ENCODE assay signal across 17 cellular contexts in the genomic region with DNA sequence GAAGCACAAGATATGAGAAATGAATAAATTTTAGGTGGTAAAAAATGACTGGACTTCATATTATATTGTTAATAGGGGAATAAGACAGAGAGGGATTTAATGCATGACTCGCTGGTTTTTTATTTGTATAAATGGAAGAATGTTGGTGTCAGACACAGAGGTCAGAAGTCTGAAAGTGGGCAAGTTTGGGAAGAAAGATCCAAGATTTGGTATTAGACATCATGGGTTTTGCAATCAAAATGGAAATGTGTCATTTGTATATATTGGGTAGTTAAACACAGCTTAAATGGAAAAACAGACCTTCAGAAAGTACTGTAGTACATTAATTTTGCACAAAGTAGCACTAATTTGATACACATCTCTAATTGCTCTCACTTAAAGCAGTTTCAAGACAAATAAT.
DNase-seq lines count a peak whose midpoint lies in the region; FAIRE-seq and TF ChIP-seq lines count a peak whose summit lies in the region.
"Had no signal": no experiment of that assay in that cellular context is flagged by ENCODE, and none has a peak within 500 bp of the region (broad histone marks: within the 10 kb centered on the region; RNA-seq: fewer than 3 reads in every experiment).

No MANE protein-coding gene starts in this region.

- no peaks in the 10 kb centered on the region for H3K36me3 Mint-ChIP-seq in activated CD4-positive, alpha-beta memory T cell treated with anti-CD3 and anti-CD28 coated beads, Interleukin-2, amount 10 ng/mL, durations not matched to agents 7 days and 5 days (ENCODE audit: low read depth)

- H3K4me3 Mint-ChIP-seq in activated CD4-positive, alpha-beta memory T cell treated with anti-CD3 and anti-CD28 coated beads, Interleukin-2, amount 10 ng/mL, durations not matched to agents 7 days and 5 days, result no peak overlapping the region

- H3K4me1 Mint-ChIP-seq in activated CD4-positive, alpha-beta memory T cell treated with anti-CD3 and anti-CD28 coated beads, Interleukin-2, amount 10 ng/mL, durations not matched to agents 7 days and 5 days, result no peaks in the 10 kb centered on the region

- no peak overlapping the region for H3K9ac ChIP-seq in adipocyte (ENCODE audit: low read length)

- POLR2A ChIA-PET in HEK293 (lab: Yijun Ruan, JAX), result no interaction called here
- POLR2A ChIA-PET in activated CD4-positive, alpha-beta memory T cell treated with anti-CD3 and anti-CD28 coated beads, Interleukin-2, amount 10 ng/mL, durations not matched to agents 7 days and 5 days (lab: Charles Lee), result no interaction called here

- no peaks in the 10 kb centered on the region for H3K36me3 ChIP-seq in HEK293 (ENCODE audit: control insufficient read depth in 2 of 2, insufficient read depth in 1 of 2, low read length in 2 of 2)
- no peaks in the 10 kb centered on the region for H3K36me3 ChIP-seq in adipocyte (ENCODE audit: control insufficient read depth, insufficient read depth, low read length, severe bottlenecking)

- H3K4me3 ChIP-seq in HEK293 (ENCODE audit: low read depth, low read length) (no peak overlapping the region), adipocyte (ENCODE audit: low read length) (no peak overlapping the region), fibroblast of the aortic adventitia (ENCODE audit: low read depth, low read length) (no peak overlapping the region)
- H3K4me3 ChIP-seq: K562 had no signal

- TF ChIP-seq CTCF in HEK293 (tag by site-specific recombination; IDR thresholded peaks at IDR 0.05) (no peak), fibroblast of the aortic adventitia (IDR thresholded peaks at IDR 0.05; ENCODE audit: insufficient read depth, low read length) (no peak)

- no peaks in the 10 kb centered on the region for H3K9me3 ChIP-seq in HEK293 (ENCODE audit: control insufficient read depth, insufficient read depth, low read depth, low read length)
- no peaks in the 10 kb centered on the region for H3K9me3 ChIP-seq in adipocyte (ENCODE audit: control insufficient read depth, low read length)

- no peaks in the 10 kb centered on the region for H3K9me3 Mint-ChIP-seq in activated CD4-positive, alpha-beta memory T cell treated with anti-CD3 and anti-CD28 coated beads, Interleukin-2, amount 10 ng/mL, durations not matched to agents 7 days and 5 days

- H3K27ac ChIP-seq in HEK293 (ENCODE audit: extremely low read depth, low read depth, low read length), result no peak overlapping the region
- H3K27ac ChIP-seq: C4-2B had no signal

- no peak for FAIRE-seq in urothelium cell line (lab: Jason Lieb, UNC)
- FAIRE-seq: GM12892, GM19239, RCC 7860 had no signal

- H3K27me3 ChIP-seq in adipocyte (replicated peaks; ENCODE audit: control insufficient read depth, insufficient read depth, low read length), result no peaks in the 10 kb centered on the region

- H3K27ac Mint-ChIP-seq in activated CD4-positive, alpha-beta memory T cell treated with anti-CD3 and anti-CD28 coated beads, Interleukin-2, amount 10 ng/mL, durations not matched to agents 7 days and 5 days, result no peak overlapping the region

- DNase-seq in adipocyte (ENCODE audit: low read depth), result peak; percentile 52
- DNase-seq in fibroblast of the aortic adventitia (ENCODE audit: low read depth), result peak; percentile 24
- DNase-seq in activated CD4-positive, alpha-beta memory T cell treated with anti-CD3 and anti-CD28 coated beads, Interleukin-2, amount 10 ng/mL, durations not matched to agents 7 days and 5 days, result no peak
- no peak for DNase-seq in urothelium cell line (ENCODE audit: low spot score)
- no peak for DNase-seq in GF-D8 (lab: John Stamatoyannopoulos, UW)
- no peak for DNase-seq in GDM1 (lab: John Stamatoyannopoulos, UW)
- DNase-seq: NCI-H1048, NCI-H1930, NCI-H2171, NCI-H82, SHP77 treated with DMSO at 0.1 percent for 48 hours had no signal

- H3K4me1 ChIP-seq in HEK293 (ENCODE audit: control insufficient read depth, insufficient read depth, low read length), result peaks cover 50% of the 10 kb centered on the region
- peaks cover 39% of the 10 kb centered on the region for H3K4me1 ChIP-seq in adipocyte (ENCODE audit: control insufficient read depth, insufficient read depth, low read length)

- no peaks in the 10 kb centered on the region for H3K27me3 Mint-ChIP-seq in activated CD4-positive, alpha-beta memory T cell treated with anti-CD3 and anti-CD28 coated beads, Interleukin-2, amount 10 ng/mL, durations not matched to agents 7 days and 5 days

- CTCF ChIA-PET in HEK293 (lab: Yijun Ruan, JAX), result interaction anchor here (0.6 kb wide), 1 partner anchor 24 kb away, joined by 3 read pairs; no protein-coding TSS in a partner anchor
- CTCF ChIA-PET in activated CD4-positive, alpha-beta memory T cell treated with anti-CD3 and anti-CD28 coated beads, Interleukin-2, amount 10 ng/mL, durations not matched to agents 7 days and 5 days (lab: Charles Lee), result no interaction called here

TF ChIP-seq in HEK293, 187 proteins besides CTCF, POLR2A, EP300 and RAD21:
- TF ChIP-seq, protein P1, sequence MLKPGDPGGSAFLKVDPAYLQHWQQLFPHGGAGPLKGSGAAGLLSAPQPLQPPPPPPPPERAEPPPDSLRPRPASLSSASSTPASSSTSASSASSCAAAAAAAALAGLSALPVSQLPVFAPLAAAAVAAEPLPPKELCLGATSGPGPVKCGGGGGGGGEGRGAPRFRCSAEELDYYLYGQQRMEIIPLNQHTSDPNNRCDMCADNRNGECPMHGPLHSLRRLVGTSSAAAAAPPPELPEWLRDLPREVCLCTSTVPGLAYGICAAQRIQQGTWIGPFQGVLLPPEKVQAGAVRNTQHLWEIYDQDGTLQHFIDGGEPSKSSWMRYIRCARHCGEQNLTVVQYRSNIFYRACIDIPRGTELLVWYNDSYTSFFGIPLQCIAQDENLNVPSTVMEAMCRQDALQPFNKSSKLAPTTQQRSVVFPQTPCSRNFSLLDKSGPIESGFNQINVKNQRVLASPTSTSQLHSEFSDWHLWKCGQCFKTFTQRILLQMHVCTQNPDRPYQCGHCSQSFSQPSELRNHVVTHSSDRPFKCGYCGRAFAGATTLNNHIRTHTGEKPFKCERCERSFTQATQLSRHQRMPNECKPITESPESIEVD (tag by site-specific recombination; IDR thresholded peaks at IDR 0.05), result peak; percentile 70
- TF ChIP-seq ZNF394 (tag by site-specific recombination; IDR thresholded peaks at IDR 0.05; ENCODE audit: borderline replicate concordance), result no peak

Comparison
In these comparisons a context has a peak if more than half of its experiments do, and no peak if none do; other contexts are left out.
1. DNase-seq: peak in adipocyte (single experiment) and fibroblast of the aortic adventitia (single experiment); none in activated CD4-positive, alpha-beta memory T cell treated with anti-CD3 and anti-CD28 coated beads, Interleukin-2, amount 10 ng/mL, durations not matched to agents 7 days and 5 days (single experiment), urothelium cell line (single experiment), GF-D8 (single experiment) and GDM1 (single experiment).